Comparison of ENCODE assay signal across 8 cellular contexts in the genomic region with DNA sequence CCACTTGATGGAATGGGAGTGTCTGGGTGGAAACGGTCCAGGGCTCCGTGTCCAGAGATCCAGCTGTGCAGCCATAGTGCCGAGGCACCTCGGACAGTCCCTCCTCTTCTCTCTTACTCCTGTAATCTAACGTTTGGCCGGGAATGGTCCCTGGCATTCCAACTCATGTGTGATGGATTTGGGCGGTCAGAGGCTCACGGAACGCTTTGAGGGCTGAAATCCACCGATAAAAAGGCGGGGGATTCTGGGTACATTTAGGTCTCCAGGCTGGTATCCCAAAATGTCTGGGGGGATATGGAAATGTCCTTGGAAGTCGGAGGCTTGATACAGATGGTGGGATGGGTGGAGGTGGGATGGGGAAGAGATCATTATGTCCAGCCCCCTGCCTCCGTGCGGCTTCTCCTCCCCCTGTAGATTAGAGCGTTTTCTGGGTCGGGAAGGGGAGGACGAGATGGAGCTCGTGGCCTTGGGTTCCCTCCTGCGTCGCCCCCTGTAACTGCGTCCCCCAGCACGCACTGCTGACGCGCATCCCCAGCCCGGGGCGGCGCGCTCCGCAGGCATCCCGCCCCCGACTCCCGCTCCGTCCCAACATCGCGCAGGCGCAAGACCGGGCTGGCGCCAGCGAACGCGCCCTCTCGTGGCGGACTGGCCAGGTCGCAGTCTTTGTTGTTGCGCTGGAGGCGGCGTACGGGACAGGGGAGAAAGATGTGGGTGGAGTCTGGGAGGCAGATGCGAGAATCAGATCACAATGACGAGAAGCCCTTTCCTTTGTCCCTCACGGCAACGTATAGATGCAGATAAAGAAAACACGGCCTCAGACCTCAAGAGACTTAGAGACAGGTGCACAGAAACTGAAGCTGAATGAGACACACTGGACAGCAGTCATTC. TPM values are rescaled to one million over a fixed set of nuclear protein-coding genes. Genes with fewer than 3 reads are reported as not detected.
DNase-seq lines count a peak whose midpoint lies in the region; ATAC-seq and TF ChIP-seq lines count a peak whose summit lies in the region.

No MANE protein-coding gene starts in this region.

- H3K36me3 Mint-ChIP-seq in activated naive CD4-positive, alpha-beta T cell treated with anti-CD3 and anti-CD28 coated beads for 36 hours (ENCODE audit: low read depth), result no peaks in the 10 kb centered on the region

- DNase-seq in GM03348 (ENCODE audit: low spot score) (peak; percentile 98), NB4 (ENCODE audit: low read depth) (peak; percentile 89), SK-MEL-5 (ENCODE audit: low read depth, low spot score) (peak; percentile 90), glomerular visceral epithelial cell (ENCODE audit: extremely low spot score) (peak; percentile 92), omental fat pad (ENCODE audit: low spot score) (peak; percentile 75)
- DNase-seq in activated naive CD4-positive, alpha-beta T cell treated with anti-CD3 and anti-CD28 coated beads for 36 hours, result peak; percentile 97

- peak overlapping the region; percentile 17; the same call in 1 of the 2 replicates for H3K27ac ChIP-seq in HEK293 (ENCODE audit: extremely low read depth, low read depth, low read length)
- peak overlapping the region; percentile 66 for H3K27ac ChIP-seq in temporal lobe (ENCODE audit: low read depth, low read length)

- no peak for TF ChIP-seq POLR2A in NB4 (IDR thresholded peaks at IDR 0.05; ENCODE audit: extremely low read depth, insufficient read length)

- H3K4me3 ChIP-seq in HEK293 (ENCODE audit: low read depth, low read length) (peak overlapping the region; percentile 54), NB4 (ENCODE audit: low read depth, low read length) (no peak overlapping the region)

- no peaks in the 10 kb centered on the region for H3K27me3 Mint-ChIP-seq in activated naive CD4-positive, alpha-beta T cell treated with anti-CD3 and anti-CD28 coated beads for 36 hours (ENCODE audit: low read depth)

- intact Hi-C loops in activated naive CD4-positive, alpha-beta T cell treated with anti-CD3 and anti-CD28 coated beads for 36 hours (cut with micrococcal nuclease), result loop anchor here (1.0 kb wide), 4 partner anchors 10 to 66 kb away; partner anchors contain the start of gene PDK2

- TF ChIP-seq CTCF in HEK293 (tag by site-specific recombination; IDR thresholded peaks at IDR 0.05), result peak; percentile 100
- TF ChIP-seq CTCF in NB4 (IDR thresholded peaks at IDR 0.05; ENCODE audit: low read depth, low read length), result peak; percentile 54
- TF ChIP-seq CTCF in omental fat pad (IDR thresholded peaks at IDR 0.05), result peak in 2 of 3 donors; percentile 51 to 88

- in situ Hi-C loops in SK-MEL-5 (cut with HindIII; ENCODE audit: low pct_unique_long_range_greater_than_20kb, low sequenced_read_pairs), result no loop called here

- peaks cover 35% of the 10 kb centered on the region for H3K4me1 Mint-ChIP-seq in activated naive CD4-positive, alpha-beta T cell treated with anti-CD3 and anti-CD28 coated beads for 36 hours (ENCODE audit: low read depth)

- no peaks in the 10 kb centered on the region for H3K9me3 Mint-ChIP-seq in activated naive CD4-positive, alpha-beta T cell treated with anti-CD3 and anti-CD28 coated beads for 36 hours

- POLR2A ChIA-PET in HEK293 (lab: Yijun Ruan, JAX), result interaction anchor here (0.5 to 2.7 kb wide), 8 partner anchors 9 to 265 kb away, joined by 3 to 30 read pairs (median 4); no protein-coding TSS in a partner anchor

- peak overlapping the region; percentile 96 for H3K27ac Mint-ChIP-seq in activated naive CD4-positive, alpha-beta T cell treated with anti-CD3 and anti-CD28 coated beads for 36 hours

- no peaks in the 10 kb centered on the region for H3K36me3 ChIP-seq in HEK293 (ENCODE audit: control insufficient read depth in 2 of 2, insufficient read depth in 1 of 2, low read length in 2 of 2)

- no peaks in the 10 kb centered on the region for H3K9me3 ChIP-seq in HEK293 (ENCODE audit: control insufficient read depth, insufficient read depth, low read depth, low read length)

- H3K4me1 ChIP-seq in HEK293 (ENCODE audit: control insufficient read depth, insufficient read depth, low read length), result no peaks in the 10 kb centered on the region

- peak overlapping the region; percentile 64 for H3K4me3 Mint-ChIP-seq in activated naive CD4-positive, alpha-beta T cell treated with anti-CD3 and anti-CD28 coated beads for 36 hours

- ATAC-seq in omental fat pad (ENCODE audit: low FRiP score), result peak; percentile 96

- CTCF ChIA-PET in HEK293 (lab: Yijun Ruan, JAX), result interaction anchor here (0.6 to 2.8 kb wide), 40 partner anchors 11 to 171 kb away, joined by 3 to 105 read pairs (median 5); partner anchors contain the start of genes COL1A1, PPP1R9B and SAMD14
- CTCF ChIA-PET in activated naive CD4-positive, alpha-beta T cell treated with anti-CD3 and anti-CD28 coated beads for 36 hours (lab: Charles Lee), result interaction anchor here (0.6 to 2.8 kb wide), 30 partner anchors 9 to 405 kb away, joined by 3 to 44 read pairs (median 4); partner anchors contain the start of genes PDK2, PPP1R9B and SAMD14

TF ChIP-seq in HEK293, 187 proteins besides CTCF, POLR2A, EP300 and RAD21 (continues in another document):
- TF ChIP-seq RBAK (tag by site-specific recombination; IDR thresholded peaks at IDR 0.05), result no peak
- no peak for TF ChIP-seq ZNF148 (tag by site-specific recombination; IDR thresholded peaks at IDR 0.05; ENCODE audit: borderline replicate concordance)
- no peak for TF ChIP-seq ZNF311 (tag by site-specific recombination; IDR thresholded peaks at IDR 0.05; ENCODE audit: borderline replicate concordance)
- no peak for TF ChIP-seq PRDM6 (tag by site-specific recombination; IDR thresholded peaks at IDR 0.05)
- TF ChIP-seq ZNF366 (tag by site-specific recombination; conservative IDR thresholded peaks at IDR 0.05), result peak; percentile 44
- 0 out of 2 replicates have a peak, but pooled peaks have one; percentile 58 for TF ChIP-seq ZNF610 (tag by site-specific recombination; IDR thresholded peaks at IDR 0.05; ENCODE audit: borderline replicate concordance)
- TF ChIP-seq ZBTB1 (tag by site-specific recombination; IDR thresholded peaks at IDR 0.05), result no peak
- no peak for TF ChIP-seq ZNF155 (tag by site-specific recombination; IDR thresholded peaks at IDR 0.05)
- TF ChIP-seq HOXD13 (CRISPR knock-in tag; IDR thresholded peaks at IDR 0.05; ENCODE audit: borderline replicate concordance), result no peak

RNA-seq across cellular contexts. Expression of gene SGCA, which starts 4.5 kb away (rescaled TPM):
- not detected in 2 replicates for total RNA-seq in SK-MEL-5 (2014; rRNA removed; shearing (Covaris generic))
- polyA plus RNA-seq in SK-MEL-5 (2015; cell fraction: cytosol; rRNA removed), result not detected in 2 replicates
- polyA plus RNA-seq in SK-MEL-5 (2015; cell fraction: nucleus; rRNA removed), result not detected in 2 replicates
- total RNA-seq in activated naive CD4-positive, alpha-beta T cell treated with anti-CD3 and anti-CD28 coated beads for 36 hours, result under 1 TPM in 1 of 2 experiments, not detected in 1; 0.14 TPM
- total RNA-seq in omental fat pad, result 1 to 10 TPM in 3 of 4 donors, not detected in 1; 1.1 to 4.9 (median 2.6) TPM
- 0.25 TPM for total RNA-seq in temporal lobe

RNA-seq across cellular contexts. Expression of gene PPP1R9B, which starts 10.8 kb away (rescaled TPM):
- 33.6 and 36.2 TPM in 2 replicates for total RNA-seq in SK-MEL-5 (2014; rRNA removed; shearing (Covaris generic))
- polyA plus RNA-seq in SK-MEL-5 (2015; cell fraction: cytosol; rRNA removed), result 49.3 and 63.2 TPM in 2 replicates
- polyA plus RNA-seq in SK-MEL-5 (2015; cell fraction: nucleus; rRNA removed), result 61.2 and 61.5 TPM in 2 replicates
- 10 to 100 TPM; 67.7 TPM for total RNA-seq in activated naive CD4-positive, alpha-beta T cell treated with anti-CD3 and anti-CD28 coated beads for 36 hours
- 10 to 100 TPM; 16.6 to 38.0 (median 25.6) TPM for total RNA-seq in omental fat pad
- 52.1 TPM for total RNA-seq in temporal lobe

RNA-seq across cellular contexts. Expression of gene SAMD14, which starts 31.3 kb away (rescaled TPM):
- total RNA-seq in SK-MEL-5 (2014; rRNA removed; shearing (Covaris generic)), result 0.03 TPM in 1 of 2 replicates, not detected in the other
- polyA plus RNA-seq in SK-MEL-5 (2015; cell fraction: cytosol; rRNA removed), result 0.58 and 1.5 TPM in 2 replicates
- polyA plus RNA-seq in SK-MEL-5 (2015; cell fraction: nucleus; rRNA removed), result 0.21 TPM in 1 of 2 replicates, not detected in the other
- total RNA-seq in activated naive CD4-positive, alpha-beta T cell treated with anti-CD3 and anti-CD28 coated beads for 36 hours, result 1 to 10 TPM; 1.1 to 1.3 TPM
- total RNA-seq in omental fat pad, result under 1 TPM in 2 of 4 donors, not detected in 2; 0.12 to 0.44 TPM
- total RNA-seq in temporal lobe, result 30.5 TPM

RNA-seq across cellular contexts. Expression of gene COL1A1, which starts 40.2 kb away (rescaled TPM):
- 0.03 TPM in 2 replicates for total RNA-seq in SK-MEL-5 (2014; rRNA removed; shearing (Covaris generic))
- 1.8 and 2.2 TPM in 2 replicates for polyA plus RNA-seq in SK-MEL-5 (2015; cell fraction: cytosol; rRNA removed)
- 0.33 and 4.0 TPM in 2 replicates for polyA plus RNA-seq in SK-MEL-5 (2015; cell fraction: nucleus; rRNA removed)
- total RNA-seq in activated naive CD4-positive, alpha-beta T cell treated with anti-CD3 and anti-CD28 coated beads for 36 hours, result 1 to 10 TPM in 1 of 2 experiments, under 1 TPM in 1; 0.95 to 1.7 TPM
- 10 to 100 TPM; 21.2 to 57.9 (median 43.6) TPM for total RNA-seq in omental fat pad
- 41.1 TPM for total RNA-seq in temporal lobe

Comparison
In these comparisons a context has a peak if more than half of its experiments do, and no peak if none do; other contexts are left out.
1. RNA of gene SAMD14, which starts 31.3 kb away (total RNA-seq): 30.5 TPM in temporal lobe (single experiment); 1.1 to 1.3 TPM in activated naive CD4-positive, alpha-beta T cell treated with anti-CD3 and anti-CD28 coated beads for 36 hours, 0.12 to 0.44 TPM in omental fat pad and 0.03 TPM in SK-MEL-5; every median in the first group is over 10 times any median in the second.
2. Peak in every context shown above with its lines, with median percentiles within 50 percentile points of each other: DNase-seq and CTCF ChIP-seq.